Comparison of ENCODE assay signal across 13 cellular contexts in genomic region chr9:75962186-75963036, GRCh38.
DNase-seq lines count a peak whose midpoint lies in the region; ATAC-seq and TF ChIP-seq lines count a peak whose summit lies in the region.
"Had no signal": no experiment of that assay in that cellular context is flagged by ENCODE, and none has a peak within 500 bp of the region (broad histone marks: within the 10 kb centered on the region; RNA-seq: fewer than 3 reads in every experiment).

No MANE protein-coding gene starts in this region.

- intact Hi-C loops in Right ventricle myocardium superior (cut with DNase I), result no loop called here
- intact Hi-C loops in cardiac septum (cut with DNase I), result no loop called here
- intact Hi-C loops in upper lobe of right lung (cut with DNase I), result no loop called here
- intact Hi-C loops in OCI-LY7 (cut with micrococcal nuclease; ENCODE audit: unreplicated experiment), result no loop called here

- H3K4me1 ChIP-seq in upper lobe of right lung (peaks cover 8% of the 10 kb centered on the region), OCI-LY7 (ENCODE audit: insufficient read depth, low read length, poor library complexity, severe bottlenecking) (no peaks in the 10 kb centered on the region)

- H3K4me3 Mint-ChIP-seq in activated naive CD8-positive, alpha-beta T cell treated with anti-CD3 and anti-CD28 coated beads for 36 hours, result no peak overlapping the region
- no peak overlapping the region for H3K4me3 Mint-ChIP-seq in stimulated activated memory B cell treated with anti-CD40 and anti-IgM and Interleukin-4, amounts not matched to agents 10 μg/mL and 1 μg/mL and 100 μg/mL, for 72 hours
- H3K4me3 Mint-ChIP-seq: B cell; natural killer cell treated with Interleukin-12 subunit alpha and Interleukin-12 subunit beta and Interleukin-15 and Interleukin-18, amount 100 ng/mL, for 72 hours had no signal

- peak; percentile 93 for ATAC-seq in Right ventricle myocardium superior (ENCODE audit: poor library complexity)
- ATAC-seq in upper lobe of right lung, result peak; percentile 80
- ATAC-seq in stimulated activated memory B cell treated with anti-CD40 and anti-IgM and Interleukin-4, amounts not matched to agents 10 μg/mL and 1 μg/mL and 100 μg/mL, for 72 hours, result no peak
- ATAC-seq: natural killer cell treated with Interleukin-12 subunit alpha and Interleukin-12 subunit beta and Interleukin-15 and Interleukin-18, amount 100 ng/mL, for 72 hours had no signal

- no peaks in the 10 kb centered on the region for H3K9me3 Mint-ChIP-seq in activated naive CD8-positive, alpha-beta T cell treated with anti-CD3 and anti-CD28 coated beads for 36 hours
- peaks cover 4% of the 10 kb centered on the region for H3K9me3 Mint-ChIP-seq in stimulated activated memory B cell treated with anti-CD40 and anti-IgM and Interleukin-4, amounts not matched to agents 10 μg/mL and 1 μg/mL and 100 μg/mL, for 72 hours
- H3K9me3 Mint-ChIP-seq: natural killer cell treated with Interleukin-12 subunit alpha and Interleukin-12 subunit beta and Interleukin-15 and Interleukin-18, amount 100 ng/mL, for 72 hours had no signal

- POLR2A ChIA-PET in OCI-LY7 (lab: Charles Lee), result interaction anchor here (0.6 kb wide), 2 partner anchors 51 to 73 kb away, joined by 3 to 4 read pairs; no protein-coding TSS in a partner anchor

- no peaks in the 10 kb centered on the region for H3K27me3 Mint-ChIP-seq in activated naive CD8-positive, alpha-beta T cell treated with anti-CD3 and anti-CD28 coated beads for 36 hours
- no peaks in the 10 kb centered on the region for H3K27me3 Mint-ChIP-seq in stimulated activated memory B cell treated with anti-CD40 and anti-IgM and Interleukin-4, amounts not matched to agents 10 μg/mL and 1 μg/mL and 100 μg/mL, for 72 hours
- H3K27me3 Mint-ChIP-seq: B cell had no signal

- no TSS peak for BruUV-seq in OCI-LY7 (replicated peaks; lab: Mats Ljungman, UMichigan)

- no peak overlapping the region for H3K4me3 ChIP-seq in upper lobe of right lung
- H3K4me3 ChIP-seq in WERI-Rb-1 (ENCODE audit: low read depth, low read length), result no peak overlapping the region
- H3K4me3 ChIP-seq in OCI-LY7 (ENCODE audit: low read depth, low read length, poor library complexity, severe bottlenecking), result no peak overlapping the region

- no peak overlapping the region for H3K4me2 ChIP-seq in OCI-LY7 (ENCODE audit: low read length)

- TF ChIP-seq CTCF in upper lobe of right lung (IDR thresholded peaks at IDR 0.05) (no peak), WERI-Rb-1 (IDR thresholded peaks at IDR 0.05; ENCODE audit: low read depth, low read length) (no peak), OCI-LY7 (conservative IDR thresholded peaks at IDR 0.05; ENCODE audit: low read length) (no peak)

- no peak overlapping the region for H2AFZ ChIP-seq in OCI-LY7 (ENCODE audit: low read length)

- no peaks in the 10 kb centered on the region for H3K79me2 ChIP-seq in OCI-LY7 (ENCODE audit: insufficient read depth, low read depth, low read length)

- H3K4me1 Mint-ChIP-seq in activated naive CD8-positive, alpha-beta T cell treated with anti-CD3 and anti-CD28 coated beads for 36 hours, result peaks cover 34% of the 10 kb centered on the region
- no peaks in the 10 kb centered on the region for H3K4me1 Mint-ChIP-seq in stimulated activated memory B cell treated with anti-CD40 and anti-IgM and Interleukin-4, amounts not matched to agents 10 μg/mL and 1 μg/mL and 100 μg/mL, for 72 hours
- H3K4me1 Mint-ChIP-seq: B cell had no signal

- H3K27me3 ChIP-seq in upper lobe of right lung (no peaks in the 10 kb centered on the region), WERI-Rb-1 (ENCODE audit: insufficient read depth, low read depth, severe bottlenecking) (no peaks in the 10 kb centered on the region)

- H3K9me2 ChIP-seq in OCI-LY7 (ENCODE audit: insufficient read depth, low read length), result no peaks in the 10 kb centered on the region

- H3K36me3 ChIP-seq in upper lobe of right lung (no peaks in the 10 kb centered on the region), WERI-Rb-1 (no peaks in the 10 kb centered on the region), OCI-LY7 (ENCODE audit: insufficient read depth, low read length) (no peaks in the 10 kb centered on the region)

- peak overlapping the region; percentile 31 for H3K27ac Mint-ChIP-seq in activated naive CD8-positive, alpha-beta T cell treated with anti-CD3 and anti-CD28 coated beads for 36 hours
- no peak overlapping the region for H3K27ac Mint-ChIP-seq in stimulated activated memory B cell treated with anti-CD40 and anti-IgM and Interleukin-4, amounts not matched to agents 10 μg/mL and 1 μg/mL and 100 μg/mL, for 72 hours
- H3K27ac Mint-ChIP-seq: B cell had no signal

- peak; percentile 83 for DNase-seq in Right ventricle myocardium superior
- no peak for DNase-seq in cardiac septum (ENCODE audit: low spot score)
- no peak for DNase-seq in activated naive CD8-positive, alpha-beta T cell treated with anti-CD3 and anti-CD28 coated beads for 36 hours
- peak; percentile 30 for DNase-seq in medulla oblongata (ENCODE audit: extremely low spot score)
- peak; percentile 81 for DNase-seq in upper lobe of right lung
- DNase-seq in WERI-Rb-1, result no peak
- DNase-seq in OCI-LY7 (ENCODE audit: low spot score), result no peak
- DNase-seq: activated CD8-positive, alpha-beta memory T cell treated with anti-CD3 and anti-CD28 coated beads for 24 hours; NCI-H526; stimulated activated CD4-positive, alpha-beta T cell treated with anti-CD3 and anti-CD28 coated beads, Interleukin-2, amount 100 ng/mL, for 48 hours had no signal

- H4K20me1 ChIP-seq in OCI-LY7 (ENCODE audit: insufficient read depth, low read length), result no peaks in the 10 kb centered on the region

- CTCF ChIA-PET in OCI-LY7 (lab: Charles Lee; ENCODE audit: unreplicated experiment), result no interaction called here

- no peak overlapping the region for H3K27ac ChIP-seq in upper lobe of right lung
- H3K27ac ChIP-seq in WERI-Rb-1, result no peak overlapping the region
- H3K27ac ChIP-seq in OCI-LY7 (ENCODE audit: low read depth, low read length, poor library complexity, severe bottlenecking), result no peak overlapping the region

- H3K9me3 ChIP-seq in upper lobe of right lung, result no peaks in the 10 kb centered on the region
- H3K9me3 ChIP-seq in WERI-Rb-1 (ENCODE audit: severe bottlenecking), result no peaks in the 10 kb centered on the region
- H3K9me3 ChIP-seq in OCI-LY7 (ENCODE audit: low read length), result no peaks in the 10 kb centered on the region

- H3K36me3 Mint-ChIP-seq in activated naive CD8-positive, alpha-beta T cell treated with anti-CD3 and anti-CD28 coated beads for 36 hours, result peaks cover 30% of the 10 kb centered on the region
- no peaks in the 10 kb centered on the region for H3K36me3 Mint-ChIP-seq in stimulated activated memory B cell treated with anti-CD40 and anti-IgM and Interleukin-4, amounts not matched to agents 10 μg/mL and 1 μg/mL and 100 μg/mL, for 72 hours
- H3K36me3 Mint-ChIP-seq: natural killer cell treated with Interleukin-12 subunit alpha and Interleukin-12 subunit beta and Interleukin-15 and Interleukin-18, amount 100 ng/mL, for 72 hours had no signal

Comparison
In these comparisons a context has a peak if more than half of its experiments do, and no peak if none do; other contexts are left out.
1. DNase-seq: peak in Right ventricle myocardium superior (single experiment), medulla oblongata (single experiment) and upper lobe of right lung (single experiment); none in cardiac septum (single experiment), activated naive CD8-positive, alpha-beta T cell treated with anti-CD3 and anti-CD28 coated beads for 36 hours (single experiment), WERI-Rb-1 (single experiment) and OCI-LY7 (single experiment).